Comparison of ENCODE assay signal across 35 cellular contexts in the genomic region with DNA sequence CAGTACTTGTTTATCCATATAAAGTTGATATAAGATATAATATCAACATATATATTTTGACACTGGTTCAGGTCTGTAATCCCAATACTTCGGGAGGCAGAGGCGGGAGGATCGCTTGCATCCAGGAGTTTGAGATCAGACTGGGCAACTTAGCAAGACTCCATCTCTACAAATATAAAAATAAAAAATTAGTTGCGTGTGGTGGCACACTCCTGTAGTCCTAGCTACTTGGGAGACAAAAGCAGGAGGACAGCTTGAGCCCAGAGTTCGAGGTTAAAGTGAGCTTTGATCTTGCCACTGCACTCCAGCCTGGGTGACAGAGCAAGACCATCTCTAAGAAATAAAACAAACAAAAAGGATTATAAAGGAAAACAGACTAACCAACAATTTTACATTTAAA.
"Had no signal": no experiment of that assay in that cellular context is flagged by ENCODE, and none has a peak within 500 bp of the region (broad histone marks: within the 10 kb centered on the region; RNA-seq: fewer than 3 reads in every experiment).

No MANE protein-coding gene starts in this region.

- H3K9ac ChIP-seq: KMS-11 had no signal

- H3K9me3 ChIP-seq: MG63 had no signal

- H3K4me3 ChIP-seq: MG63 had no signal

- H3K27ac ChIP-seq: KMS-11 had no signal

- H3K27me3 ChIP-seq: MG63 had no signal

- DNase-seq: Karpas-422, Kasumi-1, MG63, MM.1S, MV-4-11, NCI-H1048, NCI-H1092, NCI-H1092 treated with DMSO at 0.1 percent for 48 hours, NCI-H1105, NCI-H1105 treated with DMSO at 0.1 percent for 48 hours, NCI-H1417, NCI-H1417 treated with DMSO at 0.1 percent for 48 hours, NCI-H1436, NCI-H1436 treated with DMSO at 0.1 percent for 48 hours, NCI-H146, NCI-H1694, NCI-H1694 treated with DMSO at 0.1 percent for 48 hours, NCI-H187, NCI-H187 treated with DMSO at 0.1 percent for 48 hours, NCI-H1930, NCI-H2029, NCI-H2029 treated with DMSO at 0.1 percent for 48 hours, NCI-H2081, NCI-H2081 treated with DMSO at 0.1 percent for 48 hours, NCI-H2107, NCI-H2171, NCI-H2171 treated with DMSO at 0.1 percent for 48 hours, NCI-H2227 treated with DMSO at 0.1 percent for 48 hours, NCI-H226, NCI-H345, NCI-H446, NCI-H446 treated with DMSO at 0.1 percent for 48 hours, NCI-H510A, NCI-H524 had no signal

- H3K4me2 ChIP-seq: KMS-11 had no signal
